ENCODE assay signal across 8 cellular contexts in genomic region chr14:21382886-21383847, GRCh38. TPM values are rescaled to one million over a fixed set of nuclear protein-coding genes. Genes with fewer than 3 reads are reported as not detected.
DNase-seq lines count a peak whose midpoint lies in the region; TF ChIP-seq lines count a peak whose summit lies in the region.

No MANE protein-coding gene starts in this region.

- TF ChIP-seq EP300 in suprapubic skin (IDR thresholded peaks at IDR 0.05) = no peak

- peak overlapping the region; percentile 0 for H2AFZ ChIP-seq in neuron (ENCODE audit: low read depth, low read length)

- peaks cover 25% of the 10 kb centered on the region for H3K4me1 ChIP-seq in neuron (ENCODE audit: insufficient read depth, low read length)
- H3K4me1 ChIP-seq in suprapubic skin = peaks cover 25% of the 10 kb centered on the region

- peak; percentile 45 for DNase-seq in HT-29 (ENCODE audit: low spot score)
- DNase-seq in RKO (ENCODE audit: low spot score) = peak; percentile 64
- DNase-seq in activated effector memory CD4-positive, alpha-beta T cell treated with anti-CD3 and anti-CD28 coated beads, Interleukin-2, amount 50 U/mL, for 16 hours = peak; percentile 82
- DNase-seq in fibroblast of the aortic adventitia (ENCODE audit: low read depth) = peak; percentile 54
- peak in 1 of 2 donors; percentile 78 for DNase-seq in suprapubic skin (ENCODE audit: low spot score in 2 of 2)
- no peak for DNase-seq in mesenteric fat pad (ENCODE audit: low spot score)

- TF ChIP-seq POLR2A in suprapubic skin (IDR thresholded peaks at IDR 0.05) = no peak

- under 1% methylated on average over 39 of the region's 39 CpGs for WGBS in suprapubic skin

- H3K27ac ChIP-seq in suprapubic skin = peak overlapping the region; percentile 92

- H3K36me3 ChIP-seq in neuron (ENCODE audit: insufficient read depth, low read length) = peaks cover 46% of the 10 kb centered on the region
- peaks cover 22% of the 10 kb centered on the region for H3K36me3 ChIP-seq in suprapubic skin

- TF ChIP-seq CTCF in fibroblast of the aortic adventitia (IDR thresholded peaks at IDR 0.05; ENCODE audit: insufficient read depth, low read length) (no peak), suprapubic skin (IDR thresholded peaks at IDR 0.05) (no peak)

- H3K9me3 ChIP-seq in neuron (ENCODE audit: low read length) = no peaks in the 10 kb centered on the region
- no peaks in the 10 kb centered on the region for H3K9me3 ChIP-seq in suprapubic skin

- H3K4me3 ChIP-seq in GM08714 (ENCODE audit: low read length) (peak overlapping the region; percentile 73), fibroblast of the aortic adventitia (ENCODE audit: low read depth, low read length) (peak overlapping the region; percentile 99), neuron (ENCODE audit: low read length) (peak overlapping the region; percentile 64), suprapubic skin (peak overlapping the region; percentile 67)

- H3K27me3 ChIP-seq in neuron (ENCODE audit: insufficient read depth, low read length) (no peaks in the 10 kb centered on the region), suprapubic skin (no peaks in the 10 kb centered on the region)

RNA-seq across cellular contexts. Expression of gene SUPT16H, which starts 0.7 kb away (rescaled TPM):
- total RNA-seq in HT-29 (2014; rRNA removed; shearing (Covaris generic)) = 34.5 and 43.7 TPM in 2 replicates
- total RNA-seq in fibroblast of the aortic adventitia (ENCODE audit: low replicate concordance) (81.3 and 107 TPM in 2 replicates), suprapubic skin (10 to 100 TPM; 41.9 to 64.5 (median 50.1) TPM), mesenteric fat pad (52.6 TPM)
